ENCODE assay signal across 19 cellular contexts in genomic region chr19:55097864-55098715, GRCh38. TPM values are rescaled to one million over a fixed set of nuclear protein-coding genes. Genes with fewer than 3 reads are reported as not detected.
DNase-seq lines count a peak whose midpoint lies in the region; ATAC-seq and TF ChIP-seq lines count a peak whose summit lies in the region.
"Had no signal": no experiment of that assay in that cellular context is flagged by ENCODE, and none has a peak within 500 bp of the region (broad histone marks: within the 10 kb centered on the region; RNA-seq: fewer than 3 reads in every experiment).

No MANE protein-coding gene starts in this region.

- peaks cover 30% of the 10 kb centered on the region for H3K36me3 Mint-ChIP-seq in endothelial cell (ENCODE audit: low read depth, unreplicated experiment)
- H3K36me3 Mint-ChIP-seq in stimulated activated naive B cell treated with anti-CD40 and anti-IgM and Interleukin-4, amounts not matched to agents 10 μg/mL and 1 μg/mL and 100 μg/mL, for 72 hours: peaks cover 41 to 53% of the 10 kb centered on the region in 2 donors

- H3K4me3 Mint-ChIP-seq in endothelial cell (ENCODE audit: unreplicated experiment): no peak overlapping the region
- no peak overlapping the region for H3K4me3 Mint-ChIP-seq in stimulated activated naive B cell treated with anti-CD40 and anti-IgM and Interleukin-4, amounts not matched to agents 10 μg/mL and 1 μg/mL and 100 μg/mL, for 72 hours
- no peak overlapping the region for H3K4me3 Mint-ChIP-seq in stimulated activated naive CD8-positive, alpha-beta T cell treated with anti-CD3 and anti-CD28 coated beads, Interleukin-15, amount 100 ng/mL, for 72 hours
- H3K4me3 Mint-ChIP-seq: activated CD4-positive, alpha-beta T cell treated with anti-CD3 and anti-CD28 coated beads, Interleukin-2, amount 10 ng/mL, durations not matched to agents 24 days and 14 days; activated naive CD8-positive, alpha-beta T cell treated with anti-CD3 and anti-CD28 coated beads, Interleukin-2, amount 50 U/mL, for 24 hours; brain; naive thymus-derived CD4-positive, alpha-beta T cell had no signal

- no peak overlapping the region for H3K27ac ChIP-seq in coronary artery
- H3K27ac ChIP-seq: KMS-11, PC-9 had no signal

- H3K9me3 Mint-ChIP-seq in endothelial cell (ENCODE audit: unreplicated experiment): no peaks in the 10 kb centered on the region
- H3K9me3 Mint-ChIP-seq in stimulated activated naive B cell treated with anti-CD40 and anti-IgM and Interleukin-4, amounts not matched to agents 10 μg/mL and 1 μg/mL and 100 μg/mL, for 72 hours: no peaks in the 10 kb centered on the region
- no peaks in the 10 kb centered on the region for H3K9me3 Mint-ChIP-seq in stimulated activated naive CD8-positive, alpha-beta T cell treated with anti-CD3 and anti-CD28 coated beads, Interleukin-15, amount 100 ng/mL, for 72 hours
- H3K9me3 Mint-ChIP-seq: activated CD4-positive, alpha-beta T cell treated with anti-CD3 and anti-CD28 coated beads, Interleukin-2, amount 10 ng/mL, durations not matched to agents 24 days and 14 days; activated naive CD8-positive, alpha-beta T cell treated with anti-CD3 and anti-CD28 coated beads, Interleukin-2, amount 50 U/mL, for 24 hours had no signal

- peak overlapping the region; percentile 49 for H3K27ac Mint-ChIP-seq in endothelial cell (ENCODE audit: unreplicated experiment)
- peak overlapping the region; percentile 42 for H3K27ac Mint-ChIP-seq in stimulated activated naive B cell treated with anti-CD40 and anti-IgM and Interleukin-4, amounts not matched to agents 10 μg/mL and 1 μg/mL and 100 μg/mL, for 72 hours
- H3K27ac Mint-ChIP-seq in stimulated activated naive CD8-positive, alpha-beta T cell treated with anti-CD3 and anti-CD28 coated beads, Interleukin-15, amount 100 ng/mL, for 72 hours: no peak overlapping the region
- H3K27ac Mint-ChIP-seq: activated CD4-positive, alpha-beta T cell treated with anti-CD3 and anti-CD28 coated beads, Interleukin-2, amount 10 ng/mL, durations not matched to agents 24 days and 14 days; activated naive CD8-positive, alpha-beta T cell treated with anti-CD3 and anti-CD28 coated beads, Interleukin-2, amount 50 U/mL, for 24 hours; naive thymus-derived CD4-positive, alpha-beta T cell had no signal

- peak; percentile 41 to 45 for ATAC-seq in stimulated activated naive B cell treated with anti-CD40 and anti-IgM and Interleukin-4, amounts not matched to agents 10 μg/mL and 1 μg/mL and 100 μg/mL, for 72 hours (replicated peaks)
- ATAC-seq in stimulated activated naive CD8-positive, alpha-beta T cell treated with anti-CD3 and anti-CD28 coated beads, Interleukin-15, amount 100 ng/mL, for 72 hours: no peak
- ATAC-seq: activated naive CD8-positive, alpha-beta T cell treated with anti-CD3 and anti-CD28 coated beads, Interleukin-2, amount 50 U/mL, for 24 hours had no signal

- peaks cover 9% of the 10 kb centered on the region for H3K4me1 Mint-ChIP-seq in endothelial cell (ENCODE audit: unreplicated experiment)
- H3K4me1 Mint-ChIP-seq in stimulated activated naive B cell treated with anti-CD40 and anti-IgM and Interleukin-4, amounts not matched to agents 10 μg/mL and 1 μg/mL and 100 μg/mL, for 72 hours: peaks cover 8 to 10% of the 10 kb centered on the region in 2 donors
- H3K4me1 Mint-ChIP-seq in stimulated activated naive CD8-positive, alpha-beta T cell treated with anti-CD3 and anti-CD28 coated beads, Interleukin-15, amount 100 ng/mL, for 72 hours: no peaks in the 10 kb centered on the region
- H3K4me1 Mint-ChIP-seq: activated CD4-positive, alpha-beta T cell treated with anti-CD3 and anti-CD28 coated beads, Interleukin-2, amount 10 ng/mL, durations not matched to agents 24 days and 14 days; activated naive CD8-positive, alpha-beta T cell treated with anti-CD3 and anti-CD28 coated beads, Interleukin-2, amount 50 U/mL, for 24 hours had no signal

- TF ChIP-seq POLR2A in NB4 (IDR thresholded peaks at IDR 0.05; ENCODE audit: extremely low read depth, insufficient read length): no peak

- H3K27me3 Mint-ChIP-seq in endothelial cell (ENCODE audit: unreplicated experiment): peaks cover 7% of the 10 kb centered on the region
- H3K27me3 Mint-ChIP-seq in stimulated activated naive B cell treated with anti-CD40 and anti-IgM and Interleukin-4, amounts not matched to agents 10 μg/mL and 1 μg/mL and 100 μg/mL, for 72 hours: no peaks in the 10 kb centered on the region
- no peaks in the 10 kb centered on the region for H3K27me3 Mint-ChIP-seq in stimulated activated naive CD8-positive, alpha-beta T cell treated with anti-CD3 and anti-CD28 coated beads, Interleukin-15, amount 100 ng/mL, for 72 hours
- H3K27me3 Mint-ChIP-seq: activated CD4-positive, alpha-beta T cell treated with anti-CD3 and anti-CD28 coated beads, Interleukin-2, amount 10 ng/mL, durations not matched to agents 24 days and 14 days; activated naive CD8-positive, alpha-beta T cell treated with anti-CD3 and anti-CD28 coated beads, Interleukin-2, amount 50 U/mL, for 24 hours; brain; naive thymus-derived CD4-positive, alpha-beta T cell had no signal

- TF ChIP-seq CTCF in NB4 (IDR thresholded peaks at IDR 0.05; ENCODE audit: low read depth, low read length): no peak
- TF ChIP-seq CTCF in endothelial cell (IDR thresholded peaks at IDR 0.05; ENCODE audit: unreplicated experiment): no peak
- TF ChIP-seq CTCF in coronary artery (IDR thresholded peaks at IDR 0.05): no peak

- H3K4me3 ChIP-seq in NB4 (ENCODE audit: low read depth, low read length) (no peak overlapping the region), coronary artery (no peak overlapping the region)
- H3K4me3 ChIP-seq: PC-9 had no signal

- DNase-seq in GDM1 (lab: John Stamatoyannopoulos, UW): peak; percentile 66
- DNase-seq in NB4 (ENCODE audit: low read depth): peak; percentile 52
- DNase-seq in endothelial cell (ENCODE audit: low spot score): no peak
- DNase-seq in stimulated activated naive B cell treated with anti-CD40 and anti-IgM and Interleukin-4, amounts not matched to agents 10 μg/mL and 1 μg/mL and 100 μg/mL, for 72 hours: no peak
- no peak for DNase-seq in HuH-7.5 (ENCODE audit: low spot score)
- no peak for DNase-seq in coronary artery (ENCODE audit: low spot score)
- DNase-seq in stimulated activated naive CD8-positive, alpha-beta T cell treated with anti-CD3 and anti-CD28 coated beads, Interleukin-15, amount 100 ng/mL, for 72 hours: no peak
- DNase-seq: activated CD4-positive, alpha-beta T cell treated with anti-CD3 and anti-CD28 coated beads, Interleukin-2, amount 10 ng/mL, durations not matched to agents 24 days and 14 days; activated naive CD8-positive, alpha-beta T cell treated with anti-CD3 and anti-CD28 coated beads, Interleukin-2, amount 50 U/mL, for 24 hours; COR-L47; heart right ventricle; mesenchymal stem cell; naive thymus-derived CD4-positive, alpha-beta T cell; NCI-H1417; stimulated activated CD4-positive, alpha-beta T cell treated with anti-CD3 and anti-CD28 coated beads, Interleukin-4, amount 100 ng/mL, for 24 hours; T1000 had no signal

RNA-seq across cellular contexts. Expression of gene PPP1R12C, which starts 19.3 kb away (rescaled TPM):
- total RNA-seq in endothelial cell (ENCODE audit: unreplicated experiment): 136 TPM

RNA-seq across cellular contexts. Expression of gene EPS8L1, which starts 22.4 kb away (rescaled TPM):
- 24.6 TPM for total RNA-seq in endothelial cell (ENCODE audit: unreplicated experiment)

RNA-seq across cellular contexts. Expression of gene RDH13, which starts 35.1 kb away (rescaled TPM):
- 13.5 TPM for total RNA-seq in endothelial cell (ENCODE audit: unreplicated experiment)

RNA-seq across cellular contexts. Expression of gene TNNT1, which starts 50.9 kb away (rescaled TPM):
- total RNA-seq in endothelial cell (ENCODE audit: unreplicated experiment): 2.8 TPM

RNA-seq across cellular contexts. Expression of gene TNNI3, which starts 59.4 kb away (rescaled TPM):
- total RNA-seq in endothelial cell (ENCODE audit: unreplicated experiment): not detected
- total RNA-seq: activated CD4-positive, alpha-beta T cell treated with anti-CD3 and anti-CD28 coated beads, Interleukin-2, amount 10 ng/mL, durations not matched to agents 24 days and 14 days; naive thymus-derived CD4-positive, alpha-beta T cell had no signal

Comparison
In these comparisons a context has a peak if more than half of its experiments do, and no peak if none do; other contexts are left out.
1. DNase-seq: peak in GDM1 (single experiment) and NB4 (single experiment); none in endothelial cell (single experiment), stimulated activated naive B cell treated with anti-CD40 and anti-IgM and Interleukin-4, amounts not matched to agents 10 μg/mL and 1 μg/mL and 100 μg/mL, for 72 hours (single experiment), HuH-7.5 (single experiment), coronary artery (single experiment) and stimulated activated naive CD8-positive, alpha-beta T cell treated with anti-CD3 and anti-CD28 coated beads, Interleukin-15, amount 100 ng/mL, for 72 hours (0 of 2).
2. H3K27ac Mint-ChIP-seq: peak in endothelial cell (single experiment) and stimulated activated naive B cell treated with anti-CD40 and anti-IgM and Interleukin-4, amounts not matched to agents 10 μg/mL and 1 μg/mL and 100 μg/mL, for 72 hours (single experiment); none in stimulated activated naive CD8-positive, alpha-beta T cell treated with anti-CD3 and anti-CD28 coated beads, Interleukin-15, amount 100 ng/mL, for 72 hours (0 of 2).